8 cellular contexts compared by ENCODE assay signal in the genomic region with DNA sequence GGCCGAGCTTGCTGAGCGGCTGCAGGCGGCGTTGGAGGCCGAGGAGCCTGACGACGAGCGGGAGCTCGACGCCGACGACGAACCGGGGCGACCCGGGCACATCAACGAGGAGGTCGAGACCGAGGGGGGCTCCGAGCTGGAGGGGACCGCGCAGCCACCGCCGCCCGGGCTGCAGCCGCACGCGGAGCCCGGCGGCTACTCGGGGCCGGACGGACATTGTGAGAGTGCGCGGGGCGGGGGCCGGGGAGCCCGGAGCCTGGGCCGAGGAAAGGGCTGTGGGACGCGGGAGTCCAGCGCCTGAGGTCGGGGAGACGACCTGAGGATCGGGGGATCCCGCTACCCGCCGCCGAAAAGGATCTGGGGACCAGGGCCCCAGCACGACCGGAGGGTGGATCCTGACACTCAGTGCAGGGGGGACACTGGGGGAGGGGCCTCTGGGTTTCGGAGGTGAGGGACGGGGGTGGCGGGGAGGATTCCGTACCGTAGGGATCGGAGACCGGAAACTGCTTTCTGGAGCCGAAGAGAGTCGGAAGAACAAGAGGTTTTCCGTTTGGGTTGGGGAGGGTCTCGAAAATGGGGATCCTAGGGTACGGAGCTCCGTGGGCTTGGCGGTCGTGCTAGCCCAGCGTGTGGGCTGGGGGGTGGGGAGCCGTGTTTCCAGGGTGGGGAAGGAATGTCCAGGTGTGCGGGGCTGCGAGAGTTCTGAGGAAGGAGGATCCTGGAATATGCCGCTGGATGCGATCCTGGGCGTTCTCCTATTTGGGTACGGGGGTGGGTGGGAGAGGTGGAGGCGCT. TPM values are rescaled to one million over a fixed set of nuclear protein-coding genes. Genes with fewer than 3 reads are reported as not detected.
DNase-seq lines count a peak whose midpoint lies in the region; ATAC-seq and TF ChIP-seq lines count a peak whose summit lies in the region.

No MANE protein-coding gene starts in this region.

- H3K9me3 Mint-ChIP-seq in T-helper 2 cell treated with Interferon-gamma antibody and Interleukin-4, amounts not matched to agents 5 μg/mL and 100 μg/mL, for 36 hours: no peaks in the 10 kb centered on the region
- H3K9me3 Mint-ChIP-seq in brain: peaks cover 0 to 4% (median 0%) of the 10 kb centered on the region in 5 experiments

- peak overlapping the region; percentile 87 for H3K4me3 ChIP-seq in HUES48 (ENCODE audit: low read depth, low read length)

- peaks cover 35% of the 10 kb centered on the region for H3K36me3 Mint-ChIP-seq in T-helper 2 cell treated with Interferon-gamma antibody and Interleukin-4, amounts not matched to agents 5 μg/mL and 100 μg/mL, for 36 hours (ENCODE audit: low read depth)
- peaks cover 34% of the 10 kb centered on the region for H3K36me3 Mint-ChIP-seq in brain

- ATAC-seq in GM18873 (IDR thresholded peaks at IDR 0.05; ENCODE audit: low FRiP score, unreplicated experiment) (no peak), HG02840 (IDR thresholded peaks at IDR 0.05; ENCODE audit: low FRiP score, unreplicated experiment) (no peak)

- peak in 1 of 2 experiments; percentile 18 for TF ChIP-seq CTCF in brain (conservative IDR thresholded peaks at IDR 0.05)

- peak overlapping the region; percentile 99 for H3K27ac ChIP-seq in HUES48 (ENCODE audit: low read depth, low read length)

- H3K9me3 ChIP-seq in HUES48 (ENCODE audit: control insufficient read depth, insufficient read depth, low read length): no peaks in the 10 kb centered on the region

- peak overlapping the region; percentile 89 for H3K4me3 Mint-ChIP-seq in T-helper 2 cell treated with Interferon-gamma antibody and Interleukin-4, amounts not matched to agents 5 μg/mL and 100 μg/mL, for 36 hours
- peak overlapping the region; percentile 93 to 98 (median 94) for H3K4me3 Mint-ChIP-seq in brain

- H3K36me3 ChIP-seq in HUES48 (ENCODE audit: control insufficient read depth, insufficient read depth, low read length): peaks cover 28% of the 10 kb centered on the region

- no peaks in the 10 kb centered on the region for H3K27me3 ChIP-seq in HUES48 (ENCODE audit: control insufficient read depth, insufficient read depth, low read length)

- H3K4me1 Mint-ChIP-seq in T-helper 2 cell treated with Interferon-gamma antibody and Interleukin-4, amounts not matched to agents 5 μg/mL and 100 μg/mL, for 36 hours (ENCODE audit: low read depth): peaks cover 40% of the 10 kb centered on the region
- peaks cover 52% of the 10 kb centered on the region for H3K4me1 Mint-ChIP-seq in brain

- peaks cover 2% of the 10 kb centered on the region for H3K27me3 Mint-ChIP-seq in T-helper 2 cell treated with Interferon-gamma antibody and Interleukin-4, amounts not matched to agents 5 μg/mL and 100 μg/mL, for 36 hours (ENCODE audit: low read depth)
- H3K27me3 Mint-ChIP-seq in brain: peaks cover 26% of the 10 kb centered on the region

- peak overlapping the region; percentile 100 for H3K27ac Mint-ChIP-seq in T-helper 2 cell treated with Interferon-gamma antibody and Interleukin-4, amounts not matched to agents 5 μg/mL and 100 μg/mL, for 36 hours
- H3K27ac Mint-ChIP-seq in brain: peak overlapping the region; percentile 88 to 100 (median 99)

- peak overlapping the region; percentile 99 for H3K9ac ChIP-seq in HUES48 (ENCODE audit: low read depth, low read length)

- H3K4me1 ChIP-seq in HUES48 (ENCODE audit: control insufficient read depth, insufficient read depth, low read length): peaks cover 6% of the 10 kb centered on the region; the same call in 1 of the 2 replicates

- peak; percentile 67 for DNase-seq in Daoy (ENCODE audit: low read depth)
- DNase-seq in T-helper 2 cell treated with Interferon-gamma antibody and Interleukin-4, amounts not matched to agents 5 μg/mL and 100 μg/mL, for 36 hours (ENCODE audit: low spot score): peak; percentile 49
- DNase-seq in iris pigment epithelial cell (ENCODE audit: low read depth): peak; percentile 34
- peak; percentile 58 to 60 for DNase-seq in stimulated activated CD4-positive, alpha-beta T cell treated with anti-CD3 and anti-CD28 coated beads, Interleukin-15, amount 100 ng/mL, for 48 hours (ENCODE audit: low read depth in 2 of 2)

RNA-seq across cellular contexts. Expression of gene HNRNPUL1, which starts 0.6 kb away (rescaled TPM):
- 148 and 172 TPM in 2 replicates for total RNA-seq in Daoy (2014; rRNA removed; shearing (Covaris generic))
- 329 TPM for polyA plus RNA-seq in brain (ENCODE audit: insufficient read depth, low read depth, low replicate concordance)

RNA-seq across cellular contexts. Expression of gene CCDC97, which starts 45.2 kb away (rescaled TPM):
- 16.0 and 16.9 TPM in 2 replicates for total RNA-seq in Daoy (2014; rRNA removed; shearing (Covaris generic))
- polyA plus RNA-seq in brain (ENCODE audit: insufficient read depth, low read depth, low replicate concordance): 32.4 TPM

RNA-seq across cellular contexts. Expression of gene AXL, which starts 45.8 kb away (rescaled TPM):
- 170 and 174 TPM in 2 replicates for total RNA-seq in Daoy (2014; rRNA removed; shearing (Covaris generic))
- polyA plus RNA-seq in brain (ENCODE audit: insufficient read depth, low read depth, low replicate concordance): 10.9 TPM
